Comparison of ENCODE assay signal across 8 cellular contexts in genomic region chr20:49046087-49046900, GRCh38. TPM values are rescaled to one million over a fixed set of nuclear protein-coding genes. Genes with fewer than 3 reads are reported as not detected.
DNase-seq lines count a peak whose midpoint lies in the region; ATAC-seq and TF ChIP-seq lines count a peak whose summit lies in the region.

Gene CSE1L, plus strand, starts transcription at chr20:49046312. Its CDS starts 12,152 bp downstream, at chr20:49058464.

- H3K36me3 Mint-ChIP-seq in CD8-positive, alpha-beta memory T cell, result peaks cover 0 to 30% (median 0%) of the 10 kb centered on the region in 3 donors

- no peaks in the 10 kb centered on the region for H3K9me3 Mint-ChIP-seq in CD8-positive, alpha-beta memory T cell

- peak within 1 kb of the TSS; percentile 97 to 100 (median 99) for H3K4me3 Mint-ChIP-seq in CD8-positive, alpha-beta memory T cell

- H3K27me3 Mint-ChIP-seq in CD8-positive, alpha-beta memory T cell, result no peaks in the 10 kb centered on the region

- H3K36me3 ChIP-seq in CD8-positive, alpha-beta memory T cell (ENCODE audit: insufficient read depth, low read length), result no peaks in the 10 kb centered on the region
- H3K36me3 ChIP-seq in lung (ENCODE audit: control insufficient read depth in 2 of 2, insufficient read depth in 2 of 2, low read length in 2 of 2), result no peaks in the 10 kb centered on the region

- peak within 1 kb of the TSS; percentile 80 for H3K4me3 ChIP-seq in CD8-positive, alpha-beta memory T cell (ENCODE audit: low read length)
- peak within 1 kb of the TSS; percentile 74 for H3K4me3 ChIP-seq in lung

- H3K9me3 ChIP-seq in CD8-positive, alpha-beta memory T cell (ENCODE audit: low read length), result no peaks in the 10 kb centered on the region
- H3K9me3 ChIP-seq in lung (ENCODE audit: control insufficient read depth in 2 of 2, insufficient read depth in 1 of 2, low read length in 1 of 2), result no peaks in the 10 kb centered on the region

- H3K27ac Mint-ChIP-seq in CD8-positive, alpha-beta memory T cell, result peak within 1 kb of the TSS; percentile 96 to 99 (median 98)

- no peaks in the 10 kb centered on the region for H3K27me3 ChIP-seq in CD8-positive, alpha-beta memory T cell (ENCODE audit: insufficient read depth, low read length, poor library complexity, severe bottlenecking)
- no peaks in the 10 kb centered on the region for H3K27me3 ChIP-seq in lung (ENCODE audit: control insufficient read depth, insufficient read depth)

- H3K27ac ChIP-seq in CD8-positive, alpha-beta memory T cell (ENCODE audit: low read depth, low read length), result peak within 1 kb of the TSS; percentile 77
- H3K27ac ChIP-seq in lung (ENCODE audit: low read depth in 1 of 2, low read length in 1 of 2), result peak within 1 kb of the TSS; percentile 73 to 94

- peak; percentile 89 to 95 (median 92) for DNase-seq in CD8-positive, alpha-beta memory T cell
- DNase-seq in HS-5 (ENCODE audit: low read depth), result peak; percentile 100
- DNase-seq in NK-92 treated with Interleukin-12 subunit alpha and Interleukin-12 subunit beta, amount 100 ng/mL, for 24 hours (lab: John Stamatoyannopoulos, UW), result peak; percentile 94
- DNase-seq in activated CD8-positive, alpha-beta memory T cell treated with anti-CD3 and anti-CD28 coated beads for 24 hours, result peak; percentile 99
- peak; percentile 90 for DNase-seq in effector CD8-positive, alpha-beta T cell (lab: John Stamatoyannopoulos, UW)
- DNase-seq in lung (ENCODE audit: low spot score), result peak; percentile 94
- peak; percentile 89 to 93 (median 90) for DNase-seq in stimulated activated CD4-positive, alpha-beta T cell treated with anti-CD3 and anti-CD28 coated beads, TNF-alpha, amount 100 ng/mL, for 4 hours (ENCODE audit: low read depth in 3 of 3)

- peaks cover 33% of the 10 kb centered on the region for H3K4me1 ChIP-seq in CD8-positive, alpha-beta memory T cell (ENCODE audit: insufficient read depth, low read length)
- H3K4me1 ChIP-seq in lung (ENCODE audit: control insufficient read depth in 2 of 2, insufficient read depth in 2 of 2, low read length in 2 of 2), result peaks cover 2 to 11% of the 10 kb centered on the region in 2 donors

- H3K4me1 Mint-ChIP-seq in CD8-positive, alpha-beta memory T cell, result peaks cover 28 to 50% (median 42%) of the 10 kb centered on the region in 3 donors

- POLR2A ChIA-PET in CD8-positive, alpha-beta memory T cell (lab: Charles Lee), result interaction anchor here (0.6 to 2.0 kb wide), 6 partner anchors 9 to 235 kb away, joined by 3 to 9 read pairs (median 4); partner anchors contain the start of gene DDX27

- no peak for TF ChIP-seq CTCF in lung (IDR thresholded peaks at IDR 0.05; ENCODE audit: control extremely low read depth, extremely low read depth)

- 1% methylated on average over 60 to 80 of the region's 80 CpGs for WGBS in lung, 2 donors

- CTCF ChIA-PET in CD8-positive, alpha-beta memory T cell (lab: Charles Lee), result interaction anchor here (0.9 to 1.5 kb wide), 4 partner anchors 9 to 171 kb away, joined by 3 to 4 read pairs (median 3); no protein-coding TSS in a partner anchor

- ATAC-seq in GM19468 (IDR thresholded peaks at IDR 0.05; ENCODE audit: extremely low read depth, unreplicated experiment), result peak; percentile 75
- ATAC-seq in lung (ENCODE audit: insufficient read depth, low FRiP score), result peak; percentile 97

RNA-seq across cellular contexts. Expression of gene CSE1L, which starts in this region (rescaled TPM):
- total RNA-seq in CD8-positive, alpha-beta memory T cell, result 100 to 1,000 TPM; 158 to 161 TPM
- polyA plus RNA-seq in CD8-positive, alpha-beta memory T cell, result 27.6 TPM
- 10 to 100 TPM; 34.6 to 47.0 TPM for total RNA-seq in lung
- polyA plus RNA-seq in lung, result 10 to 100 TPM; 23.9 to 26.4 TPM

Comparison
In these comparisons a context has a peak if more than half of its experiments do, and no peak if none do; other contexts are left out.
1. Peak in every context shown above with its lines: DNase-seq, ATAC-seq, H3K4me3 ChIP-seq and H3K27ac ChIP-seq.